17 cellular contexts compared by ENCODE assay signal in genomic region chr5:117266237-117266725, GRCh38.
DNase-seq lines count a peak whose midpoint lies in the region; TF ChIP-seq lines count a peak whose summit lies in the region.
"Had no signal": no experiment of that assay in that cellular context is flagged by ENCODE, and none has a peak within 500 bp of the region (broad histone marks: within the 10 kb centered on the region; RNA-seq: fewer than 3 reads in every experiment).

No MANE protein-coding gene starts in this region.

- DNase-seq in GM04504 (ENCODE audit: low read depth) (peak; percentile 2), RKO (ENCODE audit: low spot score) (peak; percentile 20), choroid plexus epithelial cell (ENCODE audit: low read depth) (peak; percentile 15), mucosa of gallbladder (ENCODE audit: low spot score) (peak; percentile 14), NCI-H510A (lab: John Stamatoyannopoulos, UW) (no peak), NCI-H2171 treated with DMSO at 0.1 percent for 48 hours (lab: John Stamatoyannopoulos, UW) (no peak), UCSD-AML1 (lab: John Stamatoyannopoulos, UW; ENCODE audit: unreplicated experiment) (no peak)
- DNase-seq: Calu3; CD8-positive, alpha-beta T cell; DMS53; KBM-7; MV-4-11; NCI-H1694 treated with DMSO at 0.1 percent for 48 hours; NCI-H524 treated with DMSO at 0.1 percent for 48 hours; PC-9 had no signal

- TF ChIP-seq CTCF in choroid plexus epithelial cell (conservative IDR thresholded peaks at IDR 0.05; ENCODE audit: low read depth, low read length), result no peak

- H3K4me3 ChIP-seq in choroid plexus epithelial cell (ENCODE audit: low read depth, low read length), result no peak overlapping the region
- H3K4me3 ChIP-seq: BLaER1, GM23338, PC-9 had no signal

Comparison
In these comparisons a context has a peak if more than half of its experiments do, and no peak if none do; other contexts are left out.
1. DNase-seq: peak in GM04504 (single experiment), RKO (single experiment), choroid plexus epithelial cell (single experiment) and mucosa of gallbladder (single experiment); none in NCI-H510A (single experiment), NCI-H2171 treated with DMSO at 0.1 percent for 48 hours (single experiment) and UCSD-AML1 (single experiment).